Comparison of ENCODE assay signal across 28 cellular contexts in genomic region chr18:63551769-63552168, GRCh38. TPM values are rescaled to one million over a fixed set of nuclear protein-coding genes. Genes with fewer than 3 reads are reported as not detected.
"Had no signal": no experiment of that assay in that cellular context is flagged by ENCODE, and none has a peak within 500 bp of the region (broad histone marks: within the 10 kb centered on the region; RNA-seq: fewer than 3 reads in every experiment).

No MANE protein-coding gene starts in this region.

- H3K9me3 Mint-ChIP-seq: activated B cell treated with CpG ODN at 0.5 μM for 24 hours; activated CD4-positive, alpha-beta memory T cell treated with anti-CD3 and anti-CD28 coated beads, Interleukin-2, amount 10 ng/mL, durations not matched to agents 7 days and 5 days; activated CD4-positive, alpha-beta T cell treated with anti-CD3 and anti-CD28 coated beads, Interleukin-2, amount 10 ng/mL, durations not matched to agents 7 days and 5 days; activated naive CD4-positive, alpha-beta T cell treated with anti-CD3 and anti-CD28 coated beads, Interleukin-2, amount 10 ng/mL, durations not matched to agents 7 days and 5 days; activated naive CD8-positive, alpha-beta T cell treated with anti-CD3 and anti-CD28 coated beads for 36 hours; activated T-helper 17 cell treated with anti-CD3 and anti-CD28 coated beads, Interleukin-2, amount 50 U/mL, for 72 hours had no signal

- H3K9me3 ChIP-seq: adrenal gland, MG63, Peyer's patch, SJSA1 had no signal

- DNase-seq: activated B cell treated with CpG ODN at 0.5 μM for 24 hours; activated CD4-positive, alpha-beta memory T cell treated with anti-CD3 and anti-CD28 coated beads, Interleukin-2, amount 10 ng/mL, durations not matched to agents 7 days and 5 days; activated CD4-positive, alpha-beta T cell treated with anti-CD3 and anti-CD28 coated beads for 1 hour; activated CD4-positive, alpha-beta T cell treated with anti-CD3 and anti-CD28 coated beads, Interleukin-2, amount 10 ng/mL, durations not matched to agents 7 days and 5 days; activated gamma-delta T cell treated with Interleukin-2 at 50 U/mL for 16 hours; activated naive CD4-positive, alpha-beta T cell treated with anti-CD3 and anti-CD28 coated beads, Interleukin-2, amount 10 ng/mL, durations not matched to agents 7 days and 5 days; activated naive CD8-positive, alpha-beta T cell treated with anti-CD3 and anti-CD28 coated beads for 36 hours; activated T-cell treated with anti-CD3 and anti-CD28 coated beads for 4 hours; activated T-cell treated with anti-CD3 and anti-CD28 coated beads, Interleukin-2, amount 50 U/mL, for 48 hours; adrenal gland; anterior cingulate cortex; cerebellar nuclear complex; MG63; MV-4-11; NCI-H1092 treated with DMSO at 0.1 percent for 48 hours; NCI-H1417 treated with DMSO at 0.1 percent for 48 hours; NCI-H1694; NCI-H2029 treated with DMSO at 0.1 percent for 48 hours; NCI-H510A treated with DMSO at 0.1 percent for 48 hours; NCI-H69; Peyer's patch; SHP77; SW 1271 had no signal

- H3K4me1 Mint-ChIP-seq: activated B cell treated with CpG ODN at 0.5 μM for 24 hours; activated CD4-positive, alpha-beta memory T cell treated with anti-CD3 and anti-CD28 coated beads, Interleukin-2, amount 10 ng/mL, durations not matched to agents 7 days and 5 days; activated CD4-positive, alpha-beta T cell treated with anti-CD3 and anti-CD28 coated beads, Interleukin-2, amount 10 ng/mL, durations not matched to agents 7 days and 5 days; activated naive CD4-positive, alpha-beta T cell treated with anti-CD3 and anti-CD28 coated beads, Interleukin-2, amount 10 ng/mL, durations not matched to agents 7 days and 5 days; activated naive CD8-positive, alpha-beta T cell treated with anti-CD3 and anti-CD28 coated beads for 36 hours; activated T-helper 17 cell treated with anti-CD3 and anti-CD28 coated beads, Interleukin-2, amount 50 U/mL, for 72 hours had no signal

- H3K27ac Mint-ChIP-seq: activated B cell treated with CpG ODN at 0.5 μM for 24 hours; activated CD4-positive, alpha-beta memory T cell treated with anti-CD3 and anti-CD28 coated beads, Interleukin-2, amount 10 ng/mL, durations not matched to agents 7 days and 5 days; activated CD4-positive, alpha-beta T cell treated with anti-CD3 and anti-CD28 coated beads, Interleukin-2, amount 10 ng/mL, durations not matched to agents 7 days and 5 days; activated naive CD4-positive, alpha-beta T cell treated with anti-CD3 and anti-CD28 coated beads, Interleukin-2, amount 10 ng/mL, durations not matched to agents 7 days and 5 days; activated naive CD8-positive, alpha-beta T cell treated with anti-CD3 and anti-CD28 coated beads for 36 hours; activated T-helper 17 cell treated with anti-CD3 and anti-CD28 coated beads, Interleukin-2, amount 50 U/mL, for 72 hours had no signal

- H3K36me3 Mint-ChIP-seq: activated naive CD4-positive, alpha-beta T cell treated with anti-CD3 and anti-CD28 coated beads, Interleukin-2, amount 10 ng/mL, durations not matched to agents 7 days and 5 days; activated naive CD8-positive, alpha-beta T cell treated with anti-CD3 and anti-CD28 coated beads for 36 hours had no signal

- H3K4me3 ChIP-seq: adrenal gland, MG63, Peyer's patch, SJSA1 had no signal

- H3K36me3 ChIP-seq: adrenal gland, MG63, Peyer's patch, SJSA1 had no signal

- H3K27ac ChIP-seq: adrenal gland, Peyer's patch, SJSA1 had no signal

- H3K27me3 ChIP-seq: MG63, Peyer's patch had no signal

- H3K4me1 ChIP-seq: adrenal gland, Peyer's patch, SJSA1 had no signal

- H3K4me3 Mint-ChIP-seq: activated B cell treated with CpG ODN at 0.5 μM for 24 hours; activated CD4-positive, alpha-beta memory T cell treated with anti-CD3 and anti-CD28 coated beads, Interleukin-2, amount 10 ng/mL, durations not matched to agents 7 days and 5 days; activated CD4-positive, alpha-beta T cell treated with anti-CD3 and anti-CD28 coated beads, Interleukin-2, amount 10 ng/mL, durations not matched to agents 7 days and 5 days; activated naive CD4-positive, alpha-beta T cell treated with anti-CD3 and anti-CD28 coated beads, Interleukin-2, amount 10 ng/mL, durations not matched to agents 7 days and 5 days; activated naive CD8-positive, alpha-beta T cell treated with anti-CD3 and anti-CD28 coated beads for 36 hours; activated T-helper 17 cell treated with anti-CD3 and anti-CD28 coated beads, Interleukin-2, amount 50 U/mL, for 72 hours had no signal

RNA-seq across cellular contexts. Expression of gene SERPINB12, which starts 9.6 kb away (rescaled TPM):
- total RNA-seq: activated B cell treated with CpG ODN at 0.5 μM for 24 hours; activated CD4-positive, alpha-beta memory T cell treated with anti-CD3 and anti-CD28 coated beads, Interleukin-2, amount 10 ng/mL, durations not matched to agents 7 days and 5 days; activated CD4-positive, alpha-beta T cell treated with anti-CD3 and anti-CD28 coated beads, Interleukin-2, amount 10 ng/mL, durations not matched to agents 7 days and 5 days; activated CD8-positive, alpha-beta memory T cell treated with anti-CD3 and anti-CD28 coated beads for 36 hours; activated naive CD8-positive, alpha-beta T cell treated with anti-CD3 and anti-CD28 coated beads for 36 hours; activated T-helper 17 cell treated with anti-CD3 and anti-CD28 coated beads, Interleukin-2, amount 50 U/mL, for 72 hours; adrenal gland; cardiac septum; Peyer's patch; SJSA1; T-helper 1 cell treated with Interleukin-12 subunit alpha and Interleukin-12 subunit beta and Interleukin-4 antibody, amounts not matched to agents 30 ng/mL and 1 ng/mL, for 36 hours had no signal
- polyA plus RNA-seq: adrenal gland had no signal

RNA-seq across cellular contexts. Expression of gene SERPINB13, which starts 35.4 kb away (rescaled TPM):
- total RNA-seq: activated B cell treated with CpG ODN at 0.5 μM for 24 hours; activated CD4-positive, alpha-beta memory T cell treated with anti-CD3 and anti-CD28 coated beads, Interleukin-2, amount 10 ng/mL, durations not matched to agents 7 days and 5 days; activated CD4-positive, alpha-beta T cell treated with anti-CD3 and anti-CD28 coated beads, Interleukin-2, amount 10 ng/mL, durations not matched to agents 7 days and 5 days; activated CD8-positive, alpha-beta memory T cell treated with anti-CD3 and anti-CD28 coated beads for 36 hours; activated naive CD8-positive, alpha-beta T cell treated with anti-CD3 and anti-CD28 coated beads for 36 hours; activated T-helper 17 cell treated with anti-CD3 and anti-CD28 coated beads, Interleukin-2, amount 50 U/mL, for 72 hours; adrenal gland; cardiac septum; Peyer's patch; SJSA1; T-helper 1 cell treated with Interleukin-12 subunit alpha and Interleukin-12 subunit beta and Interleukin-4 antibody, amounts not matched to agents 30 ng/mL and 1 ng/mL, for 36 hours had no signal
